Comparison of ENCODE assay signal across 10 cellular contexts in genomic region chr2:37636209-37637077, GRCh38. TPM values are rescaled to one million over a fixed set of nuclear protein-coding genes. Genes with fewer than 3 reads are reported as not detected.
A peak's percentile ranks its signal among the peaks of the same experiment; 100 is the strongest.
DNase-seq lines count a peak whose midpoint lies in the region; ATAC-seq and TF ChIP-seq lines count a peak whose summit lies in the region.
"Had no signal": no experiment of that assay in that cellular context is flagged by ENCODE, and none has a peak within 500 bp of the region (broad histone marks: within the 10 kb centered on the region; RNA-seq: fewer than 3 reads in every experiment).

No MANE protein-coding gene starts in this region.

- H3K4me3 ChIP-seq in breast epithelium (no peak overlapping the region), brain microvascular endothelial cell (ENCODE audit: low read depth, low read length) (no peak overlapping the region), upper lobe of right lung (no peak overlapping the region)

- ATAC-seq in HG03280 (IDR thresholded peaks at IDR 0.05; ENCODE audit: unreplicated experiment) (peak; percentile 13), upper lobe of right lung (peak; percentile 6)

- H3K36me3 ChIP-seq in breast epithelium: no peaks in the 10 kb centered on the region
- H3K36me3 ChIP-seq in brain microvascular endothelial cell (replicated peaks): peaks cover 5% of the 10 kb centered on the region
- H3K36me3 ChIP-seq in upper lobe of right lung: no peaks in the 10 kb centered on the region

- POLR2A ChIA-PET in MCF 10A (lab: Yijun Ruan, JAX): interaction anchor here (0.7 to 1.7 kb wide), 2 partner anchors 18 to 46 kb away, joined by 3 to 5 read pairs; no protein-coding TSS in a partner anchor

- no peak for TF ChIP-seq POLR2A in breast epithelium (IDR thresholded peaks at IDR 0.05)

- CTCF ChIA-PET in MCF 10A (lab: Yijun Ruan, JAX): interaction anchor here (0.8 to 1.7 kb wide), 2 partner anchors 12 to 375 kb away, joined by 3 to 4 read pairs; no protein-coding TSS in a partner anchor

- no peak overlapping the region for H3K27ac ChIP-seq in breast epithelium
- H3K27ac ChIP-seq in brain microvascular endothelial cell: peak overlapping the region; percentile 65
- H3K27ac ChIP-seq in upper lobe of right lung: peak overlapping the region; percentile 28

- no peaks in the 10 kb centered on the region for H3K27me3 ChIP-seq in breast epithelium
- no peaks in the 10 kb centered on the region for H3K27me3 ChIP-seq in brain microvascular endothelial cell (replicated peaks)
- no peaks in the 10 kb centered on the region for H3K27me3 ChIP-seq in upper lobe of right lung

- no peaks in the 10 kb centered on the region for H3K27me3 Mint-ChIP-seq in MCF 10A (ENCODE audit: insufficient read depth, unreplicated experiment)

- peak overlapping the region; percentile 75 for H3K27ac Mint-ChIP-seq in MCF 10A (ENCODE audit: low read depth, unreplicated experiment)
- H3K27ac Mint-ChIP-seq: nephron had no signal

- H3K4me1 Mint-ChIP-seq in MCF 10A (ENCODE audit: insufficient read depth, unreplicated experiment): peaks cover 33% of the 10 kb centered on the region

- in situ Hi-C loops in brain microvascular endothelial cell (cut with HindIII; ENCODE audit: low pct_ligation_motif_present, low sequenced_read_pairs): no loop called here

- peaks cover 16% of the 10 kb centered on the region for H3K36me3 Mint-ChIP-seq in MCF 10A (ENCODE audit: insufficient read depth, unreplicated experiment)

- BruUV-seq in MCF 10A (replicated peaks; lab: Mats Ljungman, UMichigan): no TSS peak

- H3K4me3 Mint-ChIP-seq in MCF 10A (ENCODE audit: unreplicated experiment): no peak overlapping the region
- H3K4me3 Mint-ChIP-seq: nephron had no signal

- H3K9me3 Mint-ChIP-seq in MCF 10A (ENCODE audit: unreplicated experiment): no peaks in the 10 kb centered on the region
- H3K9me3 Mint-ChIP-seq: nephron had no signal

- DNase-seq in MCF 10A (ENCODE audit: unreplicated experiment) (no peak), breast epithelium (ENCODE audit: low spot score in 2 of 2) (no peak), brain microvascular endothelial cell (no peak), upper lobe of right lung (no peak), cardiac septum (ENCODE audit: low spot score) (no peak), NCI-H2107 treated with DMSO at 0.1 percent for 48 hours (lab: John Stamatoyannopoulos, UW; ENCODE audit: unreplicated experiment) (no peak), COR-L47 (lab: John Stamatoyannopoulos, UW) (no peak)
- DNase-seq: NCI-H748 treated with DMSO at 0.1 percent for 48 hours had no signal

- H3K4me1 ChIP-seq in breast epithelium (no peaks in the 10 kb centered on the region), upper lobe of right lung (peaks cover 8% of the 10 kb centered on the region)

- H3K9me3 ChIP-seq in breast epithelium (no peaks in the 10 kb centered on the region), upper lobe of right lung (no peaks in the 10 kb centered on the region)

- TF ChIP-seq CTCF in MCF 10A (IDR thresholded peaks at IDR 0.05; ENCODE audit: unreplicated experiment): no peak
- TF ChIP-seq CTCF in breast epithelium (IDR thresholded peaks at IDR 0.05): no peak
- no peak for TF ChIP-seq CTCF in brain microvascular endothelial cell (IDR thresholded peaks at IDR 0.05; ENCODE audit: low read depth, low read length, missing control alignments)
- no peak for TF ChIP-seq CTCF in upper lobe of right lung (IDR thresholded peaks at IDR 0.05)

- intact Hi-C loops in MCF 10A (cut with micrococcal nuclease): no loop called here
- intact Hi-C loops in breast epithelium (cut with DNase I; ENCODE audit: low total_unique reads): no loop called here
- intact Hi-C loops in upper lobe of right lung (cut with DNase I): no loop called here
- intact Hi-C loops in cardiac septum (cut with DNase I): loop anchor here (5.0 kb wide), 2 partner anchors 109 to 219 kb away; no protein-coding TSS in a partner anchor

RNA-seq across cellular contexts. Expression of gene CDC42EP3, which starts 35.0 kb away (rescaled TPM):
- total RNA-seq in MCF 10A (2022): 55.4 and 61.3 TPM in 2 replicates
- 10 to 100 TPM; 19.5 to 35.7 (median 35.7) TPM for total RNA-seq in breast epithelium
- 71.1 TPM for total RNA-seq in upper lobe of right lung
- total RNA-seq in cardiac septum: 194 TPM

Comparison
In these comparisons a context has a peak if more than half of its experiments do, and no peak if none do; other contexts are left out.
1. H3K27ac ChIP-seq: peak in brain microvascular endothelial cell (single experiment) and upper lobe of right lung (single experiment); none in breast epithelium (0 of 2).